1 cellular context compared by ENCODE assay signal in genomic region chr6:31739639-31740396, GRCh38.
A peak's percentile ranks its signal among the peaks of the same experiment; 100 is the strongest.
TF ChIP-seq lines count a peak whose summit lies in the region.

TSS of gene MSH5 (plus strand) at chr6:31740005. CDS start at chr6:31740467, 462 bp downstream.

TF ChIP-seq in K562, 482 proteins besides CTCF, POLR2A, EP300 and RAD21 (continued from another document and continues in another):
- peak; percentile 80; the same call in 1 of the 2 replicates for TF ChIP-seq HLTF (IDR thresholded peaks at IDR 0.05)
- no peak for TF ChIP-seq TCFL5 (CRISPR knock-in tag; conservative IDR thresholded peaks at IDR 0.05)
- TF ChIP-seq CTCFL (IDR thresholded peaks at IDR 0.05; ENCODE audit: borderline replicate concordance, insufficient read depth, low read depth, low read length, poor library complexity, severe bottlenecking), result no peak
- TF ChIP-seq ZNF165 (CRISPR knock-in tag; IDR thresholded peaks at IDR 0.05; ENCODE audit: borderline replicate concordance), result peak; percentile 27; the same call in 1 of the 2 replicates
- peak; percentile 99 for TF ChIP-seq SRSF3 (IDR thresholded peaks at IDR 0.05; ENCODE audit: insufficient read depth, low read length)
- TF ChIP-seq PHB2 (IDR thresholded peaks at IDR 0.05; ENCODE audit: low read depth), result no peak
- no peak for TF ChIP-seq U2AF2 (optimal IDR thresholded peaks at IDR 0.05; ENCODE audit: low read depth, low read length)
- TF ChIP-seq FOXK1 (CRISPR knock-in tag; IDR thresholded peaks at IDR 0.05; ENCODE audit: borderline replicate concordance), result peak; percentile 99
- no peak for TF ChIP-seq MTF1 (CRISPR knock-in tag; IDR thresholded peaks at IDR 0.05; ENCODE audit: borderline replicate concordance)
- TF ChIP-seq ZNF143 (CRISPR knock-in tag; IDR thresholded peaks at IDR 0.05), result peak; percentile 65
- no peak for TF ChIP-seq EHMT2 (IDR thresholded peaks at IDR 0.05)
- TF ChIP-seq FOXM1 (IDR thresholded peaks at IDR 0.05; ENCODE audit: low read depth), result no peak
- peak; percentile 97 for TF ChIP-seq FOXM1 (CRISPR knock-in tag; IDR thresholded peaks at IDR 0.05; ENCODE audit: low read depth)
- no peak for TF ChIP-seq ETS2 (tag; IDR thresholded peaks at IDR 0.05; ENCODE audit: borderline replicate concordance, poor library complexity, severe bottlenecking)
- TF ChIP-seq SNIP1 (IDR thresholded peaks at IDR 0.05; ENCODE audit: low read depth), result no peak
- 0 out of 2 replicates have a peak, but pooled peaks have one; percentile 0 for TF ChIP-seq ZNF174 (CRISPR knock-in tag; IDR thresholded peaks at IDR 0.05)
- no peak for TF ChIP-seq THRAP3 (IDR thresholded peaks at IDR 0.05; ENCODE audit: borderline replicate concordance)
- peak; percentile 99 for TF ChIP-seq E2F1 (CRISPR knock-in tag; IDR thresholded peaks at IDR 0.05)
- TF ChIP-seq VEZF1 (CRISPR knock-in tag; IDR thresholded peaks at IDR 0.05), result no peak
- no peak for TF ChIP-seq CREB3L1 (IDR thresholded peaks at IDR 0.05; ENCODE audit: borderline replicate concordance, low read depth)
- 0 out of 2 replicates have a peak, but pooled peaks have one; percentile 62 for TF ChIP-seq FOXJ2 (tag; IDR thresholded peaks at IDR 0.05)
- TF ChIP-seq SMAD3 (CRISPR knock-in tag; conservative IDR thresholded peaks at IDR 0.05), result peak; percentile 51; the same call in 1 of the 2 replicates
- no peak for TF ChIP-seq MEF2A (IDR thresholded peaks at IDR 0.05; ENCODE audit: control insufficient read depth, low read depth, low read length)
- peak; percentile 64; the same call in 1 of the 2 replicates for TF ChIP-seq ZNF212 (CRISPR knock-in tag; IDR thresholded peaks at IDR 0.05)
- TF ChIP-seq HSF4 (CRISPR knock-in tag; IDR thresholded peaks at IDR 0.05; ENCODE audit: borderline replicate concordance), result no peak
- TF ChIP-seq SIX5 (IDR thresholded peaks at IDR 0.05; ENCODE audit: borderline replicate concordance in 1 of 2, insufficient read depth in 1 of 2, low read depth in 1 of 2, low read length in 2 of 2), result no peak
- TF ChIP-seq ZNF668 (CRISPR knock-in tag; IDR thresholded peaks at IDR 0.05), result peak; percentile 53; the same call in 1 of the 2 replicates
- peak; percentile 56; the same call in 1 of the 2 replicates for TF ChIP-seq DIDO1 (tag; IDR thresholded peaks at IDR 0.05; ENCODE audit: low read depth)
- peak; percentile 100 for TF ChIP-seq E2F4 (CRISPR knock-in tag; IDR thresholded peaks at IDR 0.05; ENCODE audit: low read depth)
- no peak; the same call in 1 of the 2 replicates for TF ChIP-seq ZNF57 (CRISPR knock-in tag; IDR thresholded peaks at IDR 0.05)
- peak; percentile 78; the same call in 1 of the 2 replicates for TF ChIP-seq HDAC8 (tag; IDR thresholded peaks at IDR 0.05)
- TF ChIP-seq MXI1 (IDR thresholded peaks at IDR 0.05; ENCODE audit: low read depth, low read length), result peak; percentile 89
- TF ChIP-seq SETDB1 (IDR thresholded peaks at IDR 0.05; ENCODE audit: low read length), result peak; percentile 14
- TF ChIP-seq ARID2 (IDR thresholded peaks at IDR 0.05), result 0 out of 2 replicates have a peak, but pooled peaks have one; percentile 39
- TF ChIP-seq ZNF133 (CRISPR knock-in tag; IDR thresholded peaks at IDR 0.05), result no peak
- TF ChIP-seq PHTF2 (CRISPR knock-in tag; IDR thresholded peaks at IDR 0.05), result no peak
- peak; percentile 92 for TF ChIP-seq RBM25 (IDR thresholded peaks at IDR 0.05; ENCODE audit: low read depth, low read length, severe bottlenecking)
- TF ChIP-seq NCOA4 (IDR thresholded peaks at IDR 0.05; ENCODE audit: partially characterized antibody), result no peak
- TF ChIP-seq PCBP1 (IDR thresholded peaks at IDR 0.05; ENCODE audit: low read depth, low read length, poor library complexity, severe bottlenecking), result peak; percentile 84
- TF ChIP-seq MBD2 (IDR thresholded peaks at IDR 0.05; ENCODE audit: borderline replicate concordance, low read depth), result no peak
- peak; percentile 59; the same call in 1 of the 2 replicates for TF ChIP-seq RFX5 (IDR thresholded peaks at IDR 0.05; ENCODE audit: low read depth, low read length)
- TF ChIP-seq MITF (IDR thresholded peaks at IDR 0.05), result no peak
- TF ChIP-seq ZBTB40 (IDR thresholded peaks at IDR 0.05), result no peak
- TF ChIP-seq ZBTB40 (CRISPR knock-in tag; IDR thresholded peaks at IDR 0.05), result no peak
- no peak for TF ChIP-seq STAG1 (CRISPR knock-in tag; IDR thresholded peaks at IDR 0.05; ENCODE audit: borderline replicate concordance)
- TF ChIP-seq ZNF197 (CRISPR knock-in tag; IDR thresholded peaks at IDR 0.05; ENCODE audit: low read depth), result no peak
- TF ChIP-seq TSC22D4 (tag; IDR thresholded peaks at IDR 0.05), result no peak
- no peak for TF ChIP-seq NBN (IDR thresholded peaks at IDR 0.05; ENCODE audit: low read depth)
- TF ChIP-seq RHOXF2B (CRISPR knock-in tag; conservative IDR thresholded peaks at IDR 0.05), result peak; percentile 65; the same call in 1 of the 2 replicates
- TF ChIP-seq SPI1 (IDR thresholded peaks at IDR 0.05; ENCODE audit: borderline replicate concordance, low read depth, low read length), result peak; percentile 11; the same call in 1 of the 2 replicates
